Comparison of ENCODE assay signal across 10 cellular contexts in genomic region chr1:205275133-205275532, GRCh38. TPM values are rescaled to one million over a fixed set of nuclear protein-coding genes. Genes with fewer than 3 reads are reported as not detected.
DNase-seq lines count a peak whose midpoint lies in the region; ATAC-seq and TF ChIP-seq lines count a peak whose summit lies in the region.
"Had no signal": no experiment of that assay in that cellular context is flagged by ENCODE, and none has a peak within 500 bp of the region (broad histone marks: within the 10 kb centered on the region; RNA-seq: fewer than 3 reads in every experiment).

No MANE protein-coding gene starts in this region.

- peaks cover 42% of the 10 kb centered on the region for H3K27me3 Mint-ChIP-seq in activated naive CD4-positive, alpha-beta T cell treated with anti-CD3 and anti-CD28 coated beads, Interleukin-2, amount 10 ng/mL, durations not matched to agents 7 days and 5 days

- H3K9me3 ChIP-seq in esophagus (ENCODE audit: control insufficient read depth in 2 of 2, insufficient read depth in 1 of 2, low read depth in 1 of 2, low read length in 1 of 2) (no peaks in the 10 kb centered on the region), thyroid gland (no peaks in the 10 kb centered on the region)
- H3K9me3 ChIP-seq: BLaER1 had no signal

- peak; percentile 57 for DNase-seq in activated naive CD4-positive, alpha-beta T cell treated with anti-CD3 and anti-CD28 coated beads, Interleukin-2, amount 10 ng/mL, durations not matched to agents 7 days and 5 days
- DNase-seq in activated naive CD4-positive, alpha-beta T cell treated with anti-CD3 and anti-CD28 coated beads, Interleukin-2, amount 50 U/mL, for 72 hours (ENCODE audit: low spot score in 2 of 2), result no peak
- peak; percentile 79 for DNase-seq in NCI-H69 (lab: John Stamatoyannopoulos, UW)
- DNase-seq in thyroid gland, result peak; percentile 79 to 87
- DNase-seq in stimulated activated CD4-positive, alpha-beta T cell treated with anti-CD3 and anti-CD28 coated beads, Interleukin-4, amount 100 ng/mL, for 24 hours, result no peak
- DNase-seq in UCSD-AML1 (lab: John Stamatoyannopoulos, UW; ENCODE audit: unreplicated experiment), result no peak
- DNase-seq: activated CD4-positive, CD25-positive, alpha-beta regulatory T cell treated with anti-CD3 and anti-CD28 coated beads, Interleukin-2, amount 50 U/mL, for 72 hours had no signal

- no peak overlapping the region for H3K4me3 Mint-ChIP-seq in activated naive CD4-positive, alpha-beta T cell treated with anti-CD3 and anti-CD28 coated beads, Interleukin-2, amount 10 ng/mL, durations not matched to agents 7 days and 5 days

- H3K36me3 ChIP-seq in esophagus (ENCODE audit: control insufficient read depth in 2 of 2, insufficient read depth in 2 of 2, low read length in 1 of 2) (no peaks in the 10 kb centered on the region), thyroid gland (no peaks in the 10 kb centered on the region)
- H3K36me3 ChIP-seq: BLaER1 had no signal

- peak overlapping the region; percentile 18 to 65 for H3K27ac ChIP-seq in esophagus (ENCODE audit: low read depth in 2 of 2, low read length in 1 of 2)
- H3K27ac ChIP-seq in thyroid gland, result peak overlapping the region; percentile 81 to 92 (median 90)
- H3K27ac ChIP-seq: BLaER1 had no signal

- peaks cover 4% of the 10 kb centered on the region for H3K36me3 Mint-ChIP-seq in activated naive CD4-positive, alpha-beta T cell treated with anti-CD3 and anti-CD28 coated beads, Interleukin-2, amount 10 ng/mL, durations not matched to agents 7 days and 5 days
- no peaks in the 10 kb centered on the region for H3K36me3 Mint-ChIP-seq in activated naive CD4-positive, alpha-beta T cell treated with anti-CD3 and anti-CD28 coated beads, Interleukin-2, amount 50 U/mL, for 72 hours

- peaks cover under 1% of the 10 kb centered on the region for H3K9me3 Mint-ChIP-seq in activated naive CD4-positive, alpha-beta T cell treated with anti-CD3 and anti-CD28 coated beads, Interleukin-2, amount 10 ng/mL, durations not matched to agents 7 days and 5 days
- no peaks in the 10 kb centered on the region for H3K9me3 Mint-ChIP-seq in activated naive CD4-positive, alpha-beta T cell treated with anti-CD3 and anti-CD28 coated beads, Interleukin-2, amount 50 U/mL, for 72 hours

- CTCF ChIA-PET in activated naive CD4-positive, alpha-beta T cell treated with anti-CD3 and anti-CD28 coated beads, Interleukin-2, amount 10 ng/mL, durations not matched to agents 7 days and 5 days (lab: Charles Lee), result interaction anchor here (0.7 to 26.5 kb wide), 4 partner anchors 12 to 79 kb away, joined by 3 to 1108 read pairs (median 52); partner anchors contain the start of gene NUAK2

- ATAC-seq in activated naive CD4-positive, alpha-beta T cell treated with anti-CD3 and anti-CD28 coated beads, Interleukin-2, amount 50 U/mL, for 72 hours, result no peak
- ATAC-seq in GM19324 (IDR thresholded peaks at IDR 0.05; ENCODE audit: low FRiP score, unreplicated experiment), result no peak

- H3K27me3 ChIP-seq in esophagus (ENCODE audit: control insufficient read depth in 1 of 2, insufficient read depth in 2 of 2, low read length in 2 of 2), result no peaks in the 10 kb centered on the region
- H3K27me3 ChIP-seq in thyroid gland, result no peaks in the 10 kb centered on the region

- 48 to 58% methylated on average over 3 of the region's 3 CpGs for WGBS in esophagus, 2 donors
- WGBS in thyroid gland, 2 donors, result 42 to 55% methylated on average over 2 to 3 of the region's 3 CpGs

- intact Hi-C loops in thyroid gland (cut with DNase I), result no loop called here

- no peak for TF ChIP-seq POLR2A in thyroid gland (IDR thresholded peaks at IDR 0.05)

- H3K4me1 Mint-ChIP-seq in activated naive CD4-positive, alpha-beta T cell treated with anti-CD3 and anti-CD28 coated beads, Interleukin-2, amount 10 ng/mL, durations not matched to agents 7 days and 5 days, result peaks cover 54% of the 10 kb centered on the region

- TF ChIP-seq CTCF in thyroid gland (IDR thresholded peaks at IDR 0.05), result peak in 3 of 6 experiments; percentile 19 to 37 (median 29)

- peak overlapping the region; percentile 79 for H3K27ac Mint-ChIP-seq in activated naive CD4-positive, alpha-beta T cell treated with anti-CD3 and anti-CD28 coated beads, Interleukin-2, amount 10 ng/mL, durations not matched to agents 7 days and 5 days
- no peak overlapping the region for H3K27ac Mint-ChIP-seq in activated naive CD4-positive, alpha-beta T cell treated with anti-CD3 and anti-CD28 coated beads, Interleukin-2, amount 50 U/mL, for 72 hours

- no peak overlapping the region for H3K4me3 ChIP-seq in esophagus (ENCODE audit: low read depth in 1 of 2, low read length in 2 of 2)
- no peak overlapping the region for H3K4me3 ChIP-seq in thyroid gland (replicated peaks in 1 of 3)
- H3K4me3 ChIP-seq: BLaER1 had no signal

- H3K4me1 ChIP-seq in esophagus (ENCODE audit: control insufficient read depth in 2 of 2, insufficient read depth in 2 of 2, low read length in 1 of 2) (peaks cover 3 to 28% of the 10 kb centered on the region in 2 donors), thyroid gland (peaks cover 35 to 56% of the 10 kb centered on the region in 2 donors)

RNA-seq across cellular contexts. Expression of gene NUAK2, which starts 46.4 kb away (rescaled TPM):
- total RNA-seq in activated naive CD4-positive, alpha-beta T cell treated with anti-CD3 and anti-CD28 coated beads, Interleukin-2, amount 50 U/mL, for 72 hours, result 1 to 10 TPM; 5.9 to 6.8 TPM
- polyA plus RNA-seq in esophagus, result 10 to 100 TPM; 14.7 to 28.3 TPM
- total RNA-seq in thyroid gland, result 10 to 100 TPM; 16.8 to 41.0 (median 26.8) TPM

RNA-seq across cellular contexts. Expression of gene TMCC2, which starts 47.4 kb away (rescaled TPM):
- total RNA-seq in activated naive CD4-positive, alpha-beta T cell treated with anti-CD3 and anti-CD28 coated beads, Interleukin-2, amount 50 U/mL, for 72 hours, result 10 to 100 TPM; 11.1 to 17.2 TPM
- polyA plus RNA-seq in esophagus, result under 1 TPM; 0.58 to 0.59 TPM
- total RNA-seq in thyroid gland, result 1 to 10 TPM; 2.3 to 3.6 (median 3.1) TPM

Comparison
In these comparisons a context has a peak if more than half of its experiments do, and no peak if none do; other contexts are left out.
1. DNase-seq: peak in activated naive CD4-positive, alpha-beta T cell treated with anti-CD3 and anti-CD28 coated beads, Interleukin-2, amount 10 ng/mL, durations not matched to agents 7 days and 5 days (single experiment), NCI-H69 (single experiment) and thyroid gland (2 of 2); none in activated naive CD4-positive, alpha-beta T cell treated with anti-CD3 and anti-CD28 coated beads, Interleukin-2, amount 50 U/mL, for 72 hours (0 of 2), stimulated activated CD4-positive, alpha-beta T cell treated with anti-CD3 and anti-CD28 coated beads, Interleukin-4, amount 100 ng/mL, for 24 hours (single experiment) and UCSD-AML1 (single experiment).